ENCODE assay signal across 8 cellular contexts in the genomic region with DNA sequence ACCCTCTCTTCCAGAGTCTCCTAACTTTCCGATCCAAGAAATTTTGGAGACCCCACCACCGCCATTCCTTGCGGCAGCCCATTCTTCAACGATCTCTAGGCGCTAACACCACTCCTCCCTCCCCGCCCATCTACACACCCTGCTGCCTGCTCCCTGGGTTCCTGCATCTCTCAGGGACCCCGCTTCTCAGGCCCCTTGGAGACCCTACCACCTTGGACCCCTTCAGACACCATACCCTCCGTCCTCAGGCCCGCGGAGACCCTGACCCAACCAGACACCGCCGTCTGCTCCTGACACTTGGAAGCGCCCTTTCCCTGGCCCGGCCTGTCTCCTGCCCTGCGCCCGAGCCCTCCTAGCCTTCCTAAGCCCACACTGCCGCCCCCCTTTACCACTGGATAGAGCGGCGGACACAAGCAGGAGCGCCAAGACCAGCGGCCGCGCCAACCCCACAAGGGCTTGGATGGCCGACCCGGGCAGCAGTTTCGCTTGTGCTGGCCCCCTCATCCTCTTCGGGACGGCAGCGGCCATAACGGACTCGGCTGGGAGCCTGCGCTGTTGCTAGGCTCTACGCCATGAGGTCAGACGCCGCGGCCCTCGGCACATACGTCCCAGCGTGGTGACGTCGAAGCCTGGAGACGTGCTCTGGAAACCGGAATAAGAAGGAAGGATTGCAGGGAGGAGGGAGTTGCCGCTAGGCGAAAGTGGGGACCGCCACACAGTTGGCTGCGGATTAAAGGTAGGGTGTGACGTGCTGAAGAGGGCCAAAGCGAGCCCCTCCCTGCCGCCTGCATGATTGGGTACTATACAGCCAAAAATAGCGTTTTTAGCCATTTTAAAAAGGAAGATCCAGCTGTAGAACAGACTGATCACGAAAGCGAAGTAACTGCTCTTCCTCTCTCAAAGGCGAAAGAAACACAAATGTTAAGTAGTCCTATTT. TPM values are rescaled to one million over a fixed set of nuclear protein-coding genes. Genes with fewer than 3 reads are reported as not detected.
DNase-seq lines count a peak whose midpoint lies in the region; ATAC-seq and TF ChIP-seq lines count a peak whose summit lies in the region.

Gene C5orf15, minus strand, starts transcription at position 569 of the 937 bp plus-strand sequence. Its CDS starts 41 bp downstream, at position 528.

- peaks cover 13 to 67% (median 39%) of the 10 kb centered on the region in 6 donors for H3K4me1 ChIP-seq in spleen

- intact Hi-C loops in spleen (cut with DNase I; ENCODE audit: low total_unique reads): no loop called here

- peak; percentile 21 for TF ChIP-seq CTCF in AG09309 (IDR thresholded peaks at IDR 0.05; ENCODE audit: control insufficient read depth, insufficient read depth, low read depth, low read length, missing control alignments)
- TF ChIP-seq CTCF in spleen (IDR thresholded peaks at IDR 0.05 in 8 of 11, conservative IDR thresholded peaks at IDR 0.05 in 3 of 11): peak in 6 of 11 experiments; percentile 8 to 48 (median 45)

- DNase-seq in AG09309 (ENCODE audit: low read depth) (peak; percentile 89), NCI-H345 treated with DMSO at 0.1 percent for 48 hours (lab: John Stamatoyannopoulos, UW; ENCODE audit: unreplicated experiment) (peak; percentile 82), inferior parietal cortex (ENCODE audit: extremely low spot score) (peak; percentile 97), spleen (peak; percentile 98)
- DNase-seq in activated CD4-positive, CD25-positive, alpha-beta regulatory T cell (lab: John Stamatoyannopoulos, UW): peak; percentile 75 to 81 (median 80)
- DNase-seq in central memory CD4-positive, alpha-beta T cell: peak; percentile 92

- ATAC-seq in GM19023 (IDR thresholded peaks at IDR 0.05; ENCODE audit: unreplicated experiment) (peak; percentile 98), HG03280 (IDR thresholded peaks at IDR 0.05; ENCODE audit: unreplicated experiment) (peak; percentile 96)

- no peaks in the 10 kb centered on the region for H3K27me3 ChIP-seq in spleen (replicated peaks in 1 of 7)

- H3K4me3 ChIP-seq in AG09309 (ENCODE audit: control insufficient read depth, low read depth, low read length) (peak within 1 kb of the TSS; percentile 94), spleen (peak within 1 kb of the TSS; percentile 65 to 90 (median 80))

- WGBS in spleen, 5 donors: 0 to 1% (median 0%) methylated on average over 34 to 54 of the region's 54 CpGs

- peak within 1 kb of the TSS; percentile 85 to 94 (median 93) for H3K27ac ChIP-seq in spleen

- H3K36me3 ChIP-seq in spleen: peaks cover 0 to 26% (median 13%) of the 10 kb centered on the region in 6 donors

- peak in 2 of 3 donors; percentile 25 to 27 for TF ChIP-seq POLR2A in spleen (IDR thresholded peaks at IDR 0.05)

- peaks cover 0 to 7% (median 0%) of the 10 kb centered on the region in 8 donors for H3K9me3 ChIP-seq in spleen

RNA-seq across cellular contexts. Expression of gene C5orf15, which starts in this region (rescaled TPM):
- total RNA-seq in spleen: 10 to 100 TPM; 25.4 to 49.6 (median 28.6) TPM
- 10 to 100 TPM; 28.1 to 28.8 (median 28.4) TPM for polyA plus RNA-seq in spleen

Comparison
In these comparisons a context has a peak if more than half of its experiments do, and no peak if none do; other contexts are left out.
1. Peak in every context shown above with its lines: DNase-seq, ATAC-seq, H3K4me3 ChIP-seq and H3K27ac ChIP-seq.